In the genomic region with DNA sequence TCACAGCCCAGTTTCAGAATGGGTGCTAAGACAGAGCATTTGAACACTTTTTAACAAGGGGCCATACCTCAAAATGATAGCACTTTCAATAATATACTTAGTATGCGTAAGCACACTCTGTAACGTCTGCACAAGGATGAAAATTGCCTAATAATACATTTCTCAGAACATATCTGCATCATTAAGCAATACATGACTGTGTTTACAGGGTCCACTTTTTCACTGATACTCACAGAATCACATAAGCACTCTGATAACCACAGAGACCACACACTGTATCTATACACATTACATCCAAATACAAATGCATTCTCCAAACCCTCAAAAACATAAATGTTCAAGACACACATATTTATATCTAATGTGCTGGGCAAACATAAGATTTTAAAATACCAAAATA, we compare ENCODE assay signal across 22 cellular contexts.
"Had no signal": no experiment of that assay in that cellular context is flagged by ENCODE, and none has a peak within 500 bp of the region (broad histone marks: within the 10 kb centered on the region; RNA-seq: fewer than 3 reads in every experiment).

No MANE protein-coding gene starts in this region.

- H3K4me3 ChIP-seq: MG63, SJSA1, SK-N-MC had no signal

- DNase-seq: Karpas-422, KG1, MG63, NCI-H1092, NCI-H1105 treated with DMSO at 0.1 percent for 48 hours, NCI-H1417 treated with DMSO at 0.1 percent for 48 hours, NCI-H146, NCI-H1694 treated with DMSO at 0.1 percent for 48 hours, NCI-H2029, NCI-H2081 treated with DMSO at 0.1 percent for 48 hours, NCI-H2171, NCI-H226, NCI-H446, NCI-H510A, NCI-H524 treated with DMSO at 0.1 percent for 48 hours, NCI-H69, NCI-H774, Right ventricle myocardium superior, RPMI8226, SIG-M5 had no signal
